ENCODE assay signal across 8 cellular contexts in genomic region chr11:64675417-64676252, GRCh38. TPM values are rescaled to one million over a fixed set of nuclear protein-coding genes. Genes with fewer than 3 reads are reported as not detected.
A peak's percentile ranks its signal among the peaks of the same experiment; 100 is the strongest.
DNase-seq lines count a peak whose midpoint lies in the region; ATAC-seq and TF ChIP-seq lines count a peak whose summit lies in the region.

No MANE protein-coding gene starts in this region.

- no peaks in the 10 kb centered on the region for H3K36me3 Mint-ChIP-seq in naive thymus-derived CD4-positive, alpha-beta T cell
- no peaks in the 10 kb centered on the region for H3K36me3 Mint-ChIP-seq in activated CD4-positive, alpha-beta T cell treated with anti-CD3 and anti-CD28 coated beads, Interleukin-2, amount 10 ng/mL, durations not matched to agents 24 days and 14 days (ENCODE audit: low read depth)

- intact Hi-C loops in colonic mucosa (cut with DNase I) = no loop called here
- intact Hi-C loops in naive thymus-derived CD4-positive, alpha-beta T cell (cut with micrococcal nuclease) = no loop called here
- intact Hi-C loops in activated CD4-positive, alpha-beta T cell treated with anti-CD3 and anti-CD28 coated beads, Interleukin-2, amount 10 ng/mL, durations not matched to agents 24 days and 14 days (cut with micrococcal nuclease) = no loop called here

- H3K4me1 ChIP-seq in colonic mucosa = no peaks in the 10 kb centered on the region
- H3K4me1 ChIP-seq in naive thymus-derived CD4-positive, alpha-beta T cell (ENCODE audit: control insufficient read depth in 2 of 2, insufficient read depth in 2 of 2, low read length in 2 of 2) = no peaks in the 10 kb centered on the region

- peak; percentile 78 for ATAC-seq in naive thymus-derived CD4-positive, alpha-beta T cell
- ATAC-seq in HG03457 (IDR thresholded peaks at IDR 0.05; ENCODE audit: unreplicated experiment) (no peak), HG02623 (IDR thresholded peaks at IDR 0.05; ENCODE audit: unreplicated experiment) (no peak)

- peaks cover 0 to 11% (median 0%) of the 10 kb centered on the region in 7 donors for H3K4me1 Mint-ChIP-seq in naive thymus-derived CD4-positive, alpha-beta T cell
- H3K4me1 Mint-ChIP-seq in activated CD4-positive, alpha-beta T cell treated with anti-CD3 and anti-CD28 coated beads, Interleukin-2, amount 10 ng/mL, durations not matched to agents 24 days and 14 days = no peaks in the 10 kb centered on the region

- POLR2A ChIA-PET in naive thymus-derived CD4-positive, alpha-beta T cell (lab: Charles Lee) = no interaction called here

- peaks cover 24 to 62% (median 25%) of the 10 kb centered on the region in 5 donors for H3K27me3 Mint-ChIP-seq in naive thymus-derived CD4-positive, alpha-beta T cell
- peaks cover 48% of the 10 kb centered on the region for H3K27me3 Mint-ChIP-seq in activated CD4-positive, alpha-beta T cell treated with anti-CD3 and anti-CD28 coated beads, Interleukin-2, amount 10 ng/mL, durations not matched to agents 24 days and 14 days

- H3K4me3 Mint-ChIP-seq in naive thymus-derived CD4-positive, alpha-beta T cell = no peak overlapping the region
- H3K4me3 Mint-ChIP-seq in activated CD4-positive, alpha-beta T cell treated with anti-CD3 and anti-CD28 coated beads, Interleukin-2, amount 10 ng/mL, durations not matched to agents 24 days and 14 days = no peak overlapping the region

- TF ChIP-seq CTCF in colonic mucosa (IDR thresholded peaks at IDR 0.05) = no peak

- DNase-seq in CD1c-positive myeloid dendritic cell (ENCODE audit: extremely low spot score) (peak; percentile 54), NCI-H1694 (lab: John Stamatoyannopoulos, UW) (peak; percentile 42), colonic mucosa (peak; percentile 29), NCI-H2029 (lab: John Stamatoyannopoulos, UW) (no peak)
- no peak for DNase-seq in naive thymus-derived CD4-positive, alpha-beta T cell
- DNase-seq in activated CD4-positive, alpha-beta T cell treated with anti-CD3 and anti-CD28 coated beads, Interleukin-2, amount 10 ng/mL, durations not matched to agents 24 days and 14 days = no peak

- no peaks in the 10 kb centered on the region for H3K27me3 ChIP-seq in colonic mucosa
- no peaks in the 10 kb centered on the region for H3K27me3 ChIP-seq in naive thymus-derived CD4-positive, alpha-beta T cell (ENCODE audit: control insufficient read depth in 2 of 2, insufficient read depth in 2 of 2, low read length in 2 of 2)

- no peak overlapping the region for H3K4me3 ChIP-seq in colonic mucosa
- H3K4me3 ChIP-seq in naive thymus-derived CD4-positive, alpha-beta T cell (ENCODE audit: low read length) = no peak overlapping the region

- peak overlapping the region in 1 of 9 donors; percentile 41 for H3K27ac Mint-ChIP-seq in naive thymus-derived CD4-positive, alpha-beta T cell
- H3K27ac Mint-ChIP-seq in activated CD4-positive, alpha-beta T cell treated with anti-CD3 and anti-CD28 coated beads, Interleukin-2, amount 10 ng/mL, durations not matched to agents 24 days and 14 days = no peak overlapping the region

- no peaks in the 10 kb centered on the region for H3K9me3 Mint-ChIP-seq in naive thymus-derived CD4-positive, alpha-beta T cell
- no peaks in the 10 kb centered on the region for H3K9me3 Mint-ChIP-seq in activated CD4-positive, alpha-beta T cell treated with anti-CD3 and anti-CD28 coated beads, Interleukin-2, amount 10 ng/mL, durations not matched to agents 24 days and 14 days

- no peaks in the 10 kb centered on the region for H3K36me3 ChIP-seq in colonic mucosa
- no peaks in the 10 kb centered on the region for H3K36me3 ChIP-seq in naive thymus-derived CD4-positive, alpha-beta T cell (ENCODE audit: control insufficient read depth in 2 of 3, insufficient read depth in 3 of 3, low read length in 3 of 3)

- CTCF ChIA-PET in naive thymus-derived CD4-positive, alpha-beta T cell (lab: Charles Lee) = interaction anchor here (1.9 kb wide), 1 partner anchor 13 kb away, joined by 8 read pairs; no protein-coding TSS in a partner anchor

- H3K9ac ChIP-seq in colonic mucosa (ENCODE audit: low read depth in 2 of 2, low read length in 2 of 2) = no peak overlapping the region

- H3K9me3 ChIP-seq in colonic mucosa = no peaks in the 10 kb centered on the region
- no peaks in the 10 kb centered on the region for H3K9me3 ChIP-seq in naive thymus-derived CD4-positive, alpha-beta T cell (ENCODE audit: control insufficient read depth in 2 of 3, low read length in 3 of 3)

- no peak overlapping the region for H3K27ac ChIP-seq in colonic mucosa
- no peak overlapping the region for H3K27ac ChIP-seq in naive thymus-derived CD4-positive, alpha-beta T cell (ENCODE audit: low read depth, low read length)

RNA-seq across cellular contexts. Expression of gene NRXN2, which starts 47.4 kb away (rescaled TPM):
- 1 to 10 TPM; 2.2 to 5.4 TPM for total RNA-seq in colonic mucosa
- under 1 TPM in 3 of 5 experiments, not detected in 2; 0.07 to 0.71 (median 0.27) TPM for total RNA-seq in naive thymus-derived CD4-positive, alpha-beta T cell
- polyA plus RNA-seq in naive thymus-derived CD4-positive, alpha-beta T cell = not detected
- total RNA-seq in activated CD4-positive, alpha-beta T cell treated with anti-CD3 and anti-CD28 coated beads, Interleukin-2, amount 10 ng/mL, durations not matched to agents 24 days and 14 days = 0.61 TPM in 1 of 2 replicates, not detected in the other

Comparison
In these comparisons a context has a peak if more than half of its experiments do, and no peak if none do; other contexts are left out.
1. DNase-seq: peak in CD1c-positive myeloid dendritic cell (single experiment), NCI-H1694 (single experiment) and colonic mucosa (single experiment); none in naive thymus-derived CD4-positive, alpha-beta T cell (0 of 9), activated CD4-positive, alpha-beta T cell treated with anti-CD3 and anti-CD28 coated beads, Interleukin-2, amount 10 ng/mL, durations not matched to agents 24 days and 14 days (single experiment) and NCI-H2029 (single experiment).